ENCODE assay signal across 8 cellular contexts in the genomic region with DNA sequence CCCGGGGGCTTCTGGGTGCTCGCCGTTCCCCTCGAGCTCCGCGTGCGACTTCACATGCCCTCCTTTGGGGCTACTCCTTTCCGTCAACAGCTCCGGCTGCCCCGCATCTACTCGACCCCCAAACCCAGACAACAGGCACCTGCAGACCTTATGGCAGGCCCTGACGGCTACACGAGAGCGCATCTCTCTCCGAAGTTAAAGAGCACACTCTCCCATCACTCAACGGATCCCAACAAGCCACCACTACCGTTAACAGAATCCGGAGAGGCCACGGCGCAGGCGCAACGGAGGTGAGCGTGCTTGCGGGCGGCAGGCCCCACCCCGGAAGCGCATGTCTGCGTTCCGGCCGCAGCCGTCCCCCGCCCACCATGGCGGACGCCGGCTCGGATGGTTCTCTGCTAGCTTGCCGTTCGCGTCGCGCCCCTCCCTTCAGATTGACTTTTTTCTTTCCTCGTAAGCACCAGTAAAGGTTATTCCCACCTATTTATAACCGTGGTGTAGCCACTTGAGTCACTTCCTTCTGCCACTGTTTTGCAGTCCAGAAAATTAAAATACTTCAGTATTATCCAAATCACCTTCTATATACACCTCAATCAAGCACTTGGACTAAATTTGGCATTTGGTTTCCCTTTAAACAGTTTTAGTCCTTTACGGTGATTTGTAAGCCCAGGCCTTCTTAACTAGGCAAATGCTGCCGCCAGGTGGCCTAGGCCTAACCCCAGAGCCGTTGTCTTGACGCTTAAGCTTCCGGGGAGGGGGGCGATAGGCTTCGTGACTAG. TPM values are rescaled to one million over a fixed set of nuclear protein-coding genes. Genes with fewer than 3 reads are reported as not detected.
DNase-seq lines count a peak whose midpoint lies in the region; TF ChIP-seq lines count a peak whose summit lies in the region.

A gene (minus strand): TSS at position 269 of the 779 bp plus-strand sequence. CDS start 86 bp downstream, at position 183.

- TF ChIP-seq CTCF in GM20000 (IDR thresholded peaks at IDR 0.05; ENCODE audit: extremely low read depth, missing control alignments): peak; percentile 39

- peak; percentile 88 for DNase-seq in COR-L47 (lab: John Stamatoyannopoulos, UW)
- peak; percentile 90 for DNase-seq in GM20000 (ENCODE audit: low spot score)
- DNase-seq in HT-29 (ENCODE audit: low spot score): peak; percentile 94
- peak; percentile 62 for DNase-seq in NK-92 (lab: John Stamatoyannopoulos, UW; ENCODE audit: unreplicated experiment)
- DNase-seq in activated CD8-positive, alpha-beta memory T cell treated with anti-CD3 and anti-CD28 coated beads for 1 hour (ENCODE audit: extremely low read depth in 1 of 2, low read depth in 1 of 2): peak; percentile 90 to 94
- DNase-seq in effector CD4-positive, alpha-beta T cell: peak; percentile 95
- DNase-seq in medulla oblongata (ENCODE audit: extremely low spot score): peak; percentile 91
- DNase-seq in stimulated activated CD4-positive, alpha-beta T cell treated with anti-CD3 and anti-CD28 coated beads, TNF-alpha, amount 100 ng/mL, for 48 hours (ENCODE audit: low read depth in 3 of 3): peak; percentile 92 to 93 (median 92)

RNA-seq across cellular contexts. Expression of the gene that starts here (rescaled TPM):
- 5.1 and 6.5 TPM in 2 replicates for total RNA-seq in HT-29 (2014; rRNA removed; shearing (Covaris generic))

Comparison
In these comparisons a context has a peak if more than half of its experiments do, and no peak if none do; other contexts are left out.
1. Peak in every context shown above with its lines: DNase-seq.